In genomic region chr12:22254450-22254849, GRCh38 we compare ENCODE assay signal across 21 cellular contexts.
"Had no signal": no experiment of that assay in that cellular context is flagged by ENCODE, and none has a peak within 500 bp of the region (broad histone marks: within the 10 kb centered on the region; RNA-seq: fewer than 3 reads in every experiment).

No MANE protein-coding gene starts in this region.

- H3K4me3 Mint-ChIP-seq: activated CD4-positive, alpha-beta T cell treated with anti-CD3 and anti-CD28 coated beads, Interleukin-2, amount 10 ng/mL, durations not matched to agents 7 days and 5 days; activated CD8-positive, alpha-beta memory T cell treated with anti-CD3 and anti-CD28 coated beads, Interleukin-2, amount 10 ng/mL, durations not matched to agents 7 days and 5 days; activated CD8-positive, alpha-beta T cell treated with anti-CD3 and anti-CD28 coated beads for 36 hours; activated naive CD4-positive, alpha-beta T cell treated with anti-CD3 and anti-CD28 coated beads, Interleukin-2, amount 10 ng/mL, durations not matched to agents 7 days and 5 days; central memory CD8-positive, alpha-beta T cell; memory B cell; nephron progenitor cell had no signal

- H3K27ac Mint-ChIP-seq: activated CD4-positive, alpha-beta T cell treated with anti-CD3 and anti-CD28 coated beads, Interleukin-2, amount 10 ng/mL, durations not matched to agents 7 days and 5 days; activated CD8-positive, alpha-beta memory T cell treated with anti-CD3 and anti-CD28 coated beads, Interleukin-2, amount 10 ng/mL, durations not matched to agents 7 days and 5 days; activated CD8-positive, alpha-beta T cell treated with anti-CD3 and anti-CD28 coated beads for 36 hours; activated naive CD4-positive, alpha-beta T cell treated with anti-CD3 and anti-CD28 coated beads, Interleukin-2, amount 10 ng/mL, durations not matched to agents 7 days and 5 days; memory B cell; nephron progenitor cell; progenitor cell of endocrine pancreas had no signal

- H3K9me3 Mint-ChIP-seq: activated CD4-positive, alpha-beta T cell treated with anti-CD3 and anti-CD28 coated beads, Interleukin-2, amount 10 ng/mL, durations not matched to agents 7 days and 5 days; activated CD8-positive, alpha-beta T cell treated with anti-CD3 and anti-CD28 coated beads for 36 hours; activated naive CD4-positive, alpha-beta T cell treated with anti-CD3 and anti-CD28 coated beads, Interleukin-2, amount 10 ng/mL, durations not matched to agents 7 days and 5 days; central memory CD8-positive, alpha-beta T cell; memory B cell; nephron progenitor cell had no signal

- H3K4me1 Mint-ChIP-seq: memory B cell had no signal

- H3K27me3 Mint-ChIP-seq: activated CD8-positive, alpha-beta memory T cell treated with anti-CD3 and anti-CD28 coated beads, Interleukin-2, amount 10 ng/mL, durations not matched to agents 7 days and 5 days; activated naive CD4-positive, alpha-beta T cell treated with anti-CD3 and anti-CD28 coated beads, Interleukin-2, amount 10 ng/mL, durations not matched to agents 7 days and 5 days; central memory CD8-positive, alpha-beta T cell; memory B cell; progenitor cell of endocrine pancreas had no signal

- H3K4me3 ChIP-seq: body of pancreas, coronary artery, gastroesophageal sphincter, spleen, thoracic aorta had no signal

- H3K27me3 ChIP-seq: body of pancreas, esophagus muscularis mucosa, gastroesophageal sphincter, spleen had no signal

- DNase-seq: activated CD4-positive, alpha-beta T cell treated with anti-CD3 and anti-CD28 coated beads, Interleukin-2, amount 10 ng/mL, durations not matched to agents 7 days and 5 days; activated CD4-positive, CD25-positive, alpha-beta regulatory T cell treated with anti-CD3 and anti-CD28 coated beads, Interleukin-2, amount 50 U/mL, for 72 hours; activated CD8-positive, alpha-beta memory T cell treated with anti-CD3 and anti-CD28 coated beads, Interleukin-2, amount 10 ng/mL, durations not matched to agents 7 days and 5 days; activated CD8-positive, alpha-beta T cell treated with anti-CD3 and anti-CD28 coated beads for 36 hours; activated effector memory CD4-positive, alpha-beta T cell treated with anti-CD3 and anti-CD28 coated beads, Interleukin-2, amount 50 U/mL, for 16 hours; activated naive CD4-positive, alpha-beta T cell treated with anti-CD3 and anti-CD28 coated beads, Interleukin-2, amount 10 ng/mL, durations not matched to agents 7 days and 5 days; activated T-cell treated with anti-CD3 and anti-CD28 coated beads for 4 hours; body of pancreas; spleen; stimulated activated CD4-positive, alpha-beta T cell treated with anti-CD3 and anti-CD28 coated beads, Interleukin-4, amount 100 ng/mL, for 1 hour; stimulated activated naive CD4-positive, alpha-beta T cell treated with Interleukin-2 at 50 U/mL for 16 hours had no signal

- ATAC-seq: activated CD8-positive, alpha-beta memory T cell treated with anti-CD3 and anti-CD28 coated beads, Interleukin-2, amount 10 ng/mL, durations not matched to agents 7 days and 5 days; activated CD8-positive, alpha-beta T cell treated with anti-CD3 and anti-CD28 coated beads for 36 hours; body of pancreas; gastroesophageal sphincter; SK-N-SH treated with all-trans-retinoic acid at 6 μM for 48 hours had no signal

- H3K27ac ChIP-seq: body of pancreas, coronary artery, esophagus muscularis mucosa, gastroesophageal sphincter, spleen, thoracic aorta, VCaP had no signal

- H3K9me3 ChIP-seq: body of pancreas, esophagus muscularis mucosa, gastroesophageal sphincter, spleen, thoracic aorta had no signal

- H3K36me3 ChIP-seq: esophagus muscularis mucosa, gastroesophageal sphincter, spleen, thoracic aorta had no signal

- H3K4me1 ChIP-seq: body of pancreas, spleen had no signal

- H3K36me3 Mint-ChIP-seq: activated CD8-positive, alpha-beta memory T cell treated with anti-CD3 and anti-CD28 coated beads, Interleukin-2, amount 10 ng/mL, durations not matched to agents 7 days and 5 days; activated naive CD4-positive, alpha-beta T cell treated with anti-CD3 and anti-CD28 coated beads, Interleukin-2, amount 10 ng/mL, durations not matched to agents 7 days and 5 days; memory B cell had no signal
